In the genomic region with DNA sequence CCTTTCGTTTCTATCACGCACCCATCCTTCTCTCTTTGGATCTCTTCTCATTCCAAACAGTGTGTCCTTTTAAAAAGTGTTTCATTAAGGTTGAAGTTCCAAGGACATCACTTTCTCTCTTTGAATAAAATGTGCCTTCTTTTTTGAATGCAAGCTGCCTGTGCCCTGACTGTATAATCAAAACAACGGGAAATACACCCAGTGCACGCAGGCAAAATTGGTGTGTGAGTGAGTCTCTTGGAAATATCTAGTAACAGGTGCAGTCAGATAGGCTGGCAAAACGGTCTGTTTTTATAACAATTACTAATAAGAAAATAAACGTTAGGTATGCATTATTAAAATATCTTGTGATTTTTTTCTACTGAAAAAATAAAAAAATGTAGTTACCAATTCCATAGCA, we compare ENCODE assay signal across 20 cellular contexts.
DNase-seq lines count a peak whose midpoint lies in the region; ATAC-seq and TF ChIP-seq lines count a peak whose summit lies in the region.
"Had no signal": no experiment of that assay in that cellular context is flagged by ENCODE, and none has a peak within 500 bp of the region (broad histone marks: within the 10 kb centered on the region; RNA-seq: fewer than 3 reads in every experiment).

No MANE protein-coding gene starts in this region.

- POLR2A ChIA-PET in activated CD4-positive, alpha-beta memory T cell treated with anti-CD3 and anti-CD28 coated beads for 36 hours (lab: Charles Lee): no interaction called here

- H3K36me3 Mint-ChIP-seq in activated CD4-positive, alpha-beta memory T cell treated with anti-CD3 and anti-CD28 coated beads for 36 hours: no peaks in the 10 kb centered on the region
- H3K36me3 Mint-ChIP-seq: natural killer cell had no signal

- H3K36me3 ChIP-seq in heart right ventricle: no peaks in the 10 kb centered on the region
- no peaks in the 10 kb centered on the region for H3K36me3 ChIP-seq in thoracic aorta
- H3K36me3 ChIP-seq: upper lobe of right lung had no signal

- H3K27me3 Mint-ChIP-seq in activated CD4-positive, alpha-beta memory T cell treated with anti-CD3 and anti-CD28 coated beads for 36 hours: no peaks in the 10 kb centered on the region

- H3K9me3 Mint-ChIP-seq in activated CD4-positive, alpha-beta memory T cell treated with anti-CD3 and anti-CD28 coated beads for 36 hours: peaks cover 8% of the 10 kb centered on the region

- in situ Hi-C loops in astrocyte of the cerebellum (cut with HindIII; ENCODE audit: low sequenced_read_pairs): no loop called here

- no peak overlapping the region for H3K4me3 Mint-ChIP-seq in activated CD4-positive, alpha-beta memory T cell treated with anti-CD3 and anti-CD28 coated beads for 36 hours
- H3K4me3 Mint-ChIP-seq: natural killer cell had no signal

- no peak overlapping the region for H3K27ac Mint-ChIP-seq in activated CD4-positive, alpha-beta memory T cell treated with anti-CD3 and anti-CD28 coated beads for 36 hours
- H3K27ac Mint-ChIP-seq: natural killer cell had no signal

- intact Hi-C loops in heart right ventricle (cut with DNase I): loop anchor here in 2 of 10 donors (5.0 to 10.0 kb wide), 2 partner anchors 442 to 634 kb away; no protein-coding TSS in a partner anchor
- intact Hi-C loops in left cardiac atrium (cut with DNase I): loop anchor here in 1 of 2 donors (10.0 kb wide), 1 partner anchor 444 kb away; no protein-coding TSS in a partner anchor
- intact Hi-C loops in activated CD4-positive, alpha-beta memory T cell treated with anti-CD3 and anti-CD28 coated beads for 36 hours (cut with micrococcal nuclease): no loop called here

- CTCF ChIA-PET in activated CD4-positive, alpha-beta memory T cell treated with anti-CD3 and anti-CD28 coated beads for 36 hours (lab: Charles Lee): no interaction called here

- H3K9me3 ChIP-seq in heart right ventricle: no peaks in the 10 kb centered on the region
- no peaks in the 10 kb centered on the region for H3K9me3 ChIP-seq in thoracic aorta
- H3K9me3 ChIP-seq: A549, Caco-2, upper lobe of right lung had no signal

- ATAC-seq in heart right ventricle: peak in 1 of 8 donors; percentile 13
- no peak for ATAC-seq in left cardiac atrium
- ATAC-seq in thoracic aorta (ENCODE audit: insufficient number of reproducible peaks, low FRiP score, low read depth): no peak
- no peak for ATAC-seq in HG03039 (IDR thresholded peaks at IDR 0.05; ENCODE audit: unreplicated experiment)
- ATAC-seq: A549, GM12878, natural killer cell, Panc1, upper lobe of right lung had no signal

- peak overlapping the region in 4 of 10 donors; percentile 25 to 46 (median 32) for H3K27ac ChIP-seq in heart right ventricle
- H3K27ac ChIP-seq in thoracic aorta: no peak overlapping the region
- H3K27ac ChIP-seq: A549, upper lobe of right lung, VCaP had no signal

- no peaks in the 10 kb centered on the region for H3K4me1 Mint-ChIP-seq in activated CD4-positive, alpha-beta memory T cell treated with anti-CD3 and anti-CD28 coated beads for 36 hours (ENCODE audit: low read depth)
- H3K4me1 Mint-ChIP-seq: natural killer cell had no signal

- H3K27me3 ChIP-seq in heart right ventricle (no peaks in the 10 kb centered on the region), thoracic aorta (replicated peaks; ENCODE audit: insufficient read depth) (no peaks in the 10 kb centered on the region)
- H3K27me3 ChIP-seq: upper lobe of right lung had no signal

- TF ChIP-seq CTCF in heart right ventricle (IDR thresholded peaks at IDR 0.05): no peak
- no peak for TF ChIP-seq CTCF in astrocyte of the cerebellum (IDR thresholded peaks at IDR 0.05; ENCODE audit: low read depth, low read length, missing control alignments)
- TF ChIP-seq CTCF in thoracic aorta (IDR thresholded peaks at IDR 0.05): no peak

- no peak for DNase-seq in heart right ventricle
- no peak for DNase-seq in left cardiac atrium
- DNase-seq in astrocyte of the cerebellum (ENCODE audit: low read depth): no peak
- DNase-seq in midbrain (lab: John Stamatoyannopoulos, UW): peak; percentile 56
- DNase-seq in thoracic aorta (ENCODE audit: low spot score): no peak
- DNase-seq in activated CD4-positive, alpha-beta memory T cell treated with anti-CD3 and anti-CD28 coated beads for 36 hours: no peak
- DNase-seq in NCI-H82 (lab: John Stamatoyannopoulos, UW): no peak
- DNase-seq: activated effector memory CD4-positive, alpha-beta T cell treated with Interleukin-2 at 50 U/mL for 16 hours; Caco-2; natural killer cell; NCI-H2029; NCI-H524 treated with DMSO at 0.1 percent for 48 hours; retina; stimulated activated CD4-positive, alpha-beta T cell treated with anti-CD3 and anti-CD28 coated beads, Interleukin-4, amount 100 ng/mL, for 4 hours; upper lobe of right lung had no signal

- H3K4me1 ChIP-seq in heart right ventricle (peaks cover 0 to 19% (median 7%) of the 10 kb centered on the region in 9 donors), thoracic aorta (ENCODE audit: control insufficient read depth in 1 of 2, low read depth in 2 of 2) (peaks cover 0 to 12% of the 10 kb centered on the region in 2 donors)
- H3K4me1 ChIP-seq: upper lobe of right lung had no signal

- 56 to 62% methylated on average over 6 of the region's 6 CpGs for WGBS in heart right ventricle, 2 donors

- peak overlapping the region in 9 of 10 donors; percentile 9 to 49 (median 33) for H3K4me3 ChIP-seq in heart right ventricle
- H3K4me3 ChIP-seq in astrocyte of the cerebellum (ENCODE audit: low read depth, low read length): peak overlapping the region; percentile 26
- peak overlapping the region; percentile 64 for H3K4me3 ChIP-seq in thoracic aorta
- H3K4me3 ChIP-seq: A549, GM12878, upper lobe of right lung had no signal
